ENCODE assay signal across 10 cellular contexts in genomic region chr10:123301077-123301875, GRCh38.
DNase-seq lines count a peak whose midpoint lies in the region; TF ChIP-seq lines count a peak whose summit lies in the region.
"Had no signal": no experiment of that assay in that cellular context is flagged by ENCODE, and none has a peak within 500 bp of the region (broad histone marks: within the 10 kb centered on the region; RNA-seq: fewer than 3 reads in every experiment).

No MANE protein-coding gene starts in this region.

- H3K4me1 ChIP-seq in mammary epithelial cell (ENCODE audit: insufficient read depth, low read length) (no peaks in the 10 kb centered on the region), prostate gland (replicated peaks) (no peaks in the 10 kb centered on the region), uterus (no peaks in the 10 kb centered on the region)

- TF ChIP-seq POLR2A in prostate gland (IDR thresholded peaks at IDR 0.05) (no peak), uterus (IDR thresholded peaks at IDR 0.05) (no peak)

- no peaks in the 10 kb centered on the region for H4K20me1 ChIP-seq in mammary epithelial cell (ENCODE audit: insufficient read depth, low read length)

- no peaks in the 10 kb centered on the region for H3K79me2 ChIP-seq in mammary epithelial cell (ENCODE audit: insufficient read depth, low read length)

- H3K4me3 ChIP-seq in mammary epithelial cell (replicated peaks in 1 of 3; ENCODE audit: insufficient read depth in 1 of 3, low read depth in 2 of 3, low read length in 3 of 3) (no peak overlapping the region), prostate gland (no peak overlapping the region), uterus (no peak overlapping the region)

- no peak overlapping the region for H3K27ac ChIP-seq in mammary epithelial cell (ENCODE audit: insufficient read depth, low read depth, low read length)
- no peak overlapping the region for H3K27ac ChIP-seq in prostate gland
- H3K27ac ChIP-seq in uterus = no peak overlapping the region

- peaks cover 2% of the 10 kb centered on the region for H3K27me3 ChIP-seq in mammary epithelial cell (ENCODE audit: insufficient read depth, low read length)
- peaks cover 2% of the 10 kb centered on the region for H3K27me3 ChIP-seq in prostate gland (replicated peaks; ENCODE audit: insufficient read depth)
- H3K27me3 ChIP-seq in uterus = no peaks in the 10 kb centered on the region

- H3K4me2 ChIP-seq in mammary epithelial cell (ENCODE audit: insufficient read depth, low read depth, low read length) = no peak overlapping the region

- no peak overlapping the region for H3K9ac ChIP-seq in mammary epithelial cell (ENCODE audit: insufficient read depth, low read length)

- intact Hi-C loops in mammary epithelial cell (cut with micrococcal nuclease) = no loop called here
- intact Hi-C loops in prostate gland (cut with DNase I) = no loop called here
- intact Hi-C loops in uterus (cut with DNase I; ENCODE audit: low total_unique reads) = no loop called here

- no peak for TF ChIP-seq CTCF in mammary epithelial cell (conservative IDR thresholded peaks at IDR 0.05 in 1 of 2, IDR thresholded peaks at IDR 0.05 in 1 of 2; ENCODE audit: extremely low read depth in 1 of 2, insufficient read depth in 1 of 2, low read depth in 1 of 2, low read length in 2 of 2)
- TF ChIP-seq CTCF in prostate gland (IDR thresholded peaks at IDR 0.05) = no peak
- TF ChIP-seq CTCF in uterus (IDR thresholded peaks at IDR 0.05) = no peak

- dilution Hi-C loops in mammary epithelial cell (cut with HindIII; ENCODE audit: low sequenced_read_pairs) = no loop called here

- peak in 12 of 14 donors; percentile 8 to 75 (median 49) for DNase-seq in C1 segment of cervical spinal cord (lab: John Stamatoyannopoulos, UW)
- peak; percentile 84 for DNase-seq in NCI-H146 (lab: John Stamatoyannopoulos, UW)
- peak; percentile 39 for DNase-seq in mammary epithelial cell
- DNase-seq in medulla oblongata (ENCODE audit: extremely low spot score) = peak; percentile 90
- DNase-seq in NCI-H128 (lab: John Stamatoyannopoulos, UW; ENCODE audit: unreplicated experiment) = no peak
- no peak for DNase-seq in prostate gland (ENCODE audit: low spot score)
- DNase-seq in activated CD8-positive, alpha-beta memory T cell treated with anti-CD3 and anti-CD28 coated beads, Interleukin-2, amount 50 U/mL, for 48 hours = no peak
- DNase-seq in uterus = no peak
- DNase-seq: GDM1, NCI-H187 treated with DMSO at 0.1 percent for 48 hours had no signal

- no peaks in the 10 kb centered on the region for H3K36me3 ChIP-seq in mammary epithelial cell (ENCODE audit: insufficient read depth, low read length)
- H3K36me3 ChIP-seq in prostate gland = no peaks in the 10 kb centered on the region
- no peaks in the 10 kb centered on the region for H3K36me3 ChIP-seq in uterus

- no peak overlapping the region for H2AFZ ChIP-seq in mammary epithelial cell (ENCODE audit: low read depth, low read length)

- in situ Hi-C loops in mammary epithelial cell (cut with MboI; ENCODE audit: low sequenced_read_pairs in 2 of 2) = no loop called here

- CTCF ChIA-PET in mammary epithelial cell (lab: Charles Lee; ENCODE audit: low non-redundant PET) = no interaction called here

- H3K9me3 ChIP-seq in mammary epithelial cell (replicated peaks; ENCODE audit: insufficient read depth, low read length) (no peaks in the 10 kb centered on the region), prostate gland (no peaks in the 10 kb centered on the region), uterus (no peaks in the 10 kb centered on the region)

- WGBS in mammary epithelial cell (ENCODE audit: low coverage, missing lambda C conversion rate) = 42% methylated on average over 10 of the region's 10 CpGs
- WGBS in prostate gland = 40% methylated on average over 10 of the region's 10 CpGs

- BruUV-seq in mammary epithelial cell (replicated peaks; lab: Mats Ljungman, UMichigan) = no TSS peak

Comparison
In these comparisons a context has a peak if more than half of its experiments do, and no peak if none do; other contexts are left out.
1. DNase-seq: peak in C1 segment of cervical spinal cord (12 of 14), NCI-H146 (single experiment), mammary epithelial cell (single experiment) and medulla oblongata (single experiment); none in NCI-H128 (single experiment), prostate gland (single experiment), activated CD8-positive, alpha-beta memory T cell treated with anti-CD3 and anti-CD28 coated beads, Interleukin-2, amount 50 U/mL, for 48 hours (single experiment) and uterus (0 of 2).